8 cellular contexts compared by ENCODE assay signal in genomic region chr2:158970522-158970855, GRCh38. TPM values are rescaled to one million over a fixed set of nuclear protein-coding genes. Genes with fewer than 3 reads are reported as not detected.
DNase-seq lines count a peak whose midpoint lies in the region; ATAC-seq and TF ChIP-seq lines count a peak whose summit lies in the region.

No MANE protein-coding gene starts in this region.

- peak overlapping the region; percentile 61 for H3K4me3 Mint-ChIP-seq in central memory CD8-positive, alpha-beta T cell

- H3K36me3 ChIP-seq in left ventricle myocardium inferior (no peaks in the 10 kb centered on the region), mucosa of rectum (ENCODE audit: control insufficient read depth in 2 of 2, insufficient read depth in 2 of 2, low read length in 2 of 2) (no peaks in the 10 kb centered on the region), aorta (ENCODE audit: control insufficient read depth in 1 of 2, insufficient read depth in 2 of 2, low read length in 1 of 2) (no peaks in the 10 kb centered on the region)

- no peaks in the 10 kb centered on the region for H3K27me3 ChIP-seq in left ventricle myocardium inferior (ENCODE audit: low read depth)
- no peaks in the 10 kb centered on the region for H3K27me3 ChIP-seq in mucosa of rectum (ENCODE audit: control insufficient read depth in 2 of 2, insufficient read depth in 2 of 2, low read length in 2 of 2)
- H3K27me3 ChIP-seq in aorta (ENCODE audit: control insufficient read depth in 1 of 2, insufficient read depth in 2 of 2, low read length in 1 of 2), result no peaks in the 10 kb centered on the region

- peak overlapping the region; percentile 78 for H3K4me3 ChIP-seq in left ventricle myocardium inferior
- peak overlapping the region; percentile 88 for H3K4me3 ChIP-seq in mucosa of rectum (ENCODE audit: low read length in 2 of 2)
- peak overlapping the region; percentile 86 to 96 for H3K4me3 ChIP-seq in aorta (ENCODE audit: low read length in 2 of 2)

- H3K27ac ChIP-seq in left ventricle myocardium inferior (replicated peaks) (peak overlapping the region; percentile 97), mucosa of rectum (ENCODE audit: low read depth in 2 of 2, low read length in 2 of 2) (peak overlapping the region; percentile 87 to 89), aorta (ENCODE audit: low read depth in 1 of 2, low read length in 2 of 2) (peak overlapping the region; percentile 6 to 24)

- H3K4me1 ChIP-seq in left ventricle myocardium inferior (peaks cover 91% of the 10 kb centered on the region), mucosa of rectum (ENCODE audit: control insufficient read depth in 2 of 2, insufficient read depth in 2 of 2, low read length in 2 of 2) (peaks cover 3 to 28% of the 10 kb centered on the region in 2 donors), aorta (ENCODE audit: control insufficient read depth in 1 of 2, insufficient read depth in 2 of 2, low read length in 2 of 2) (peaks cover 0 to 3% of the 10 kb centered on the region in 2 donors)

- peaks cover 14% of the 10 kb centered on the region for H3K4me1 Mint-ChIP-seq in central memory CD8-positive, alpha-beta T cell

- H3K9me3 Mint-ChIP-seq in central memory CD8-positive, alpha-beta T cell, result no peaks in the 10 kb centered on the region

- intact Hi-C loops in left ventricle myocardium inferior (cut with micrococcal nuclease), result no loop called here
- intact Hi-C loops in Right ventricle myocardium superior (cut with DNase I), result loop anchor here (10.0 kb wide), 1 partner anchor 64 kb away; no protein-coding TSS in a partner anchor
- intact Hi-C loops in aorta (cut with DNase I), result loop anchor here in 1 of 2 donors (10.0 kb wide), 1 partner anchor 124 kb away; no protein-coding TSS in a partner anchor

- H3K9me3 ChIP-seq in left ventricle myocardium inferior (replicated peaks) (no peaks in the 10 kb centered on the region), mucosa of rectum (ENCODE audit: control insufficient read depth in 2 of 2, low read length in 2 of 2) (no peaks in the 10 kb centered on the region), aorta (ENCODE audit: control insufficient read depth, low read length) (no peaks in the 10 kb centered on the region)

- ATAC-seq in Right ventricle myocardium superior (ENCODE audit: poor library complexity) (no peak), aorta (ENCODE audit: low FRiP score) (no peak)
- no peak for ATAC-seq in central memory CD8-positive, alpha-beta T cell (replicated peaks; ENCODE audit: extremely low read depth, poor library complexity, severe bottlenecking)

- no peak for TF ChIP-seq CTCF in left ventricle myocardium inferior (IDR thresholded peaks at IDR 0.05; ENCODE audit: borderline replicate concordance)

- no peak overlapping the region for H3K27ac Mint-ChIP-seq in central memory CD8-positive, alpha-beta T cell (ENCODE audit: low read depth)

- peaks cover 76% of the 10 kb centered on the region for H3K27me3 Mint-ChIP-seq in central memory CD8-positive, alpha-beta T cell

- peaks cover 1% of the 10 kb centered on the region for H3K36me3 Mint-ChIP-seq in central memory CD8-positive, alpha-beta T cell (ENCODE audit: insufficient read depth)

- peak overlapping the region; percentile 86 to 88 for H3K9ac ChIP-seq in mucosa of rectum (ENCODE audit: low read depth in 1 of 2, low read length in 2 of 2)

- DNase-seq in left ventricle myocardium inferior, result no peak
- no peak for DNase-seq in Right ventricle myocardium superior
- DNase-seq in central memory CD8-positive, alpha-beta T cell (ENCODE audit: low spot score in 2 of 2), result no peak
- no peak for DNase-seq in aorta
- no peak for DNase-seq in HUDEP-2 (lab: John Stamatoyannopoulos, UW; ENCODE audit: unreplicated experiment in 76 of 76)
- DNase-seq in SHP77 treated with DMSO at 0.1 percent for 48 hours (lab: John Stamatoyannopoulos, UW), result no peak
- no peak for DNase-seq in cerebellar cortex (ENCODE audit: low spot score)

- WGBS in aorta, 2 donors, result 26 to 31% methylated on average over 2 of the region's 2 CpGs

RNA-seq across cellular contexts. Expression of gene TANC1, which starts 2.0 kb away (rescaled TPM):
- total RNA-seq in left ventricle myocardium inferior (59.7 TPM), Right ventricle myocardium superior (56.2 TPM), aorta (10 to 100 TPM; 56.9 to 58.3 TPM)
- polyA plus RNA-seq in aorta, result 10 to 100 TPM in 1 of 2 donors, 1 to 10 TPM in 1; 7.8 to 39.2 TPM

Comparison
In these comparisons a context has a peak if more than half of its experiments do, and no peak if none do; other contexts are left out.
1. H3K27ac ChIP-seq: peak in every context shown above with its lines; median percentile 97 in left ventricle myocardium inferior; 88 in mucosa of rectum; 15 in aorta.